Comparison of ENCODE assay signal across 26 cellular contexts in the genomic region with DNA sequence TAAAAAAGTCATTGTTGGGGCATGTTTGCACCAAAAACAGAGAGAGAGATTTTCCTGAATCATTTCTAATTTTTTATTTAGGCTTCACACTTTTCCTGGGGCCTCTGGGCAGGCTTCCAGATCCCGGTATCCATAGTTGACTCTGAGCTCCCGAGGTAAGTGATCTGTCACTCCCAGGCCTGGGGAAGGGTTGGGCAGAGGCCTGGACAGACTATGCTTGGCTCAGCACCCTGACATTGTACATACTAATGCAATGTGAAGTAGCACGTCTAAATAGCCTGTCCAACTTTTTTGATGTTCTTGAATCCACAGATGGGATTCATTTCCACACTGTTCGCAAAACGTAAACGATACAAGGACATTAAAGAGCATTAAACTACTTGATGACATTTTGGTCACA.
DNase-seq lines count a peak whose midpoint lies in the region; ATAC-seq and TF ChIP-seq lines count a peak whose summit lies in the region.
"Had no signal": no experiment of that assay in that cellular context is flagged by ENCODE, and none has a peak within 500 bp of the region (broad histone marks: within the 10 kb centered on the region; RNA-seq: fewer than 3 reads in every experiment).

No MANE protein-coding gene starts in this region.

- no peak overlapping the region for H3K4me2 ChIP-seq in mammary epithelial cell (ENCODE audit: insufficient read depth, low read depth, low read length)

- DNase-seq in heart left ventricle = peak in 2 of 5 donors; percentile 34 to 42
- DNase-seq in right atrium auricular region (ENCODE audit: low spot score) = no peak
- DNase-seq in mucosa of descending colon = peak in 2 of 3 donors; percentile 30 to 40
- no peak for DNase-seq in DMS53 (lab: John Stamatoyannopoulos, UW)
- no peak for DNase-seq in mammary epithelial cell
- DNase-seq: activated effector memory CD4-positive, alpha-beta T cell treated with anti-CD3 and anti-CD28 coated beads, Interleukin-2, amount 50 U/mL, for 16 hours; activated T-cell treated with anti-CD3 and anti-CD28 coated beads, Interleukin-2, amount 50 U/mL, for 24 hours; colonic mucosa; DMS79; head of caudate nucleus; Kasumi-1; lower lobe of right lung; NCI-H1436 treated with DMSO at 0.1 percent for 48 hours; NCI-H2081 treated with DMSO at 0.1 percent for 48 hours; NCI-H510A; OCI-M1; right cardiac atrium; stimulated activated CD4-positive, alpha-beta T cell treated with anti-CD3 and anti-CD28 coated beads, Interleukin-2, amount 100 ng/mL, for 48 hours; stomach; T-helper 2 cell had no signal

- dilution Hi-C loops in mammary epithelial cell (cut with HindIII; ENCODE audit: low sequenced_read_pairs) = no loop called here

- peak overlapping the region in 3 of 12 donors; percentile 10 to 34 (median 17) for H3K27ac ChIP-seq in heart left ventricle
- no peak overlapping the region for H3K27ac ChIP-seq in right atrium auricular region
- no peak overlapping the region for H3K27ac ChIP-seq in mammary epithelial cell (ENCODE audit: insufficient read depth, low read depth, low read length)
- H3K27ac ChIP-seq: colonic mucosa, lower lobe of right lung, stomach had no signal

- peak overlapping the region; percentile 18 to 98 (median 63) for H3K27ac Mint-ChIP-seq in brain
- H3K27ac Mint-ChIP-seq: activated naive CD8-positive, alpha-beta T cell; activated T-cell treated with anti-CD3 and anti-CD28 coated beads, Interleukin-2, amount 50 U/mL, for 24 hours had no signal

- H4K20me1 ChIP-seq in mammary epithelial cell (ENCODE audit: insufficient read depth, low read length) = no peaks in the 10 kb centered on the region

- no peak for TF ChIP-seq CTCF in heart left ventricle (IDR thresholded peaks at IDR 0.05)
- TF ChIP-seq CTCF in right atrium auricular region (IDR thresholded peaks at IDR 0.05) = no peak
- TF ChIP-seq CTCF in brain (conservative IDR thresholded peaks at IDR 0.05) = no peak
- no peak for TF ChIP-seq CTCF in mucosa of descending colon (IDR thresholded peaks at IDR 0.05)
- no peak for TF ChIP-seq CTCF in mammary epithelial cell (conservative IDR thresholded peaks at IDR 0.05 in 1 of 2, IDR thresholded peaks at IDR 0.05 in 1 of 2; ENCODE audit: extremely low read depth in 1 of 2, insufficient read depth in 1 of 2, low read depth in 1 of 2, low read length in 2 of 2)

- H3K4me3 ChIP-seq in heart left ventricle (no peak overlapping the region), right atrium auricular region (no peak overlapping the region), mucosa of descending colon (no peak overlapping the region), mammary epithelial cell (replicated peaks in 1 of 3; ENCODE audit: insufficient read depth in 1 of 3, low read depth in 2 of 3, low read length in 3 of 3) (no peak overlapping the region)
- H3K4me3 ChIP-seq: colonic mucosa, lower lobe of right lung, stomach had no signal

- intact Hi-C loops in heart left ventricle (cut with DNase I) (no loop called here), mucosa of descending colon (cut with DNase I, micrococcal nuclease) (no loop called here), mammary epithelial cell (cut with micrococcal nuclease) (no loop called here)

- H3K9me3 Mint-ChIP-seq in brain = peaks cover 0 to 4% (median 3%) of the 10 kb centered on the region in 5 experiments
- H3K9me3 Mint-ChIP-seq: activated T-cell treated with anti-CD3 and anti-CD28 coated beads, Interleukin-2, amount 50 U/mL, for 24 hours had no signal

- no peak for TF ChIP-seq POLR2A in heart left ventricle (IDR thresholded peaks at IDR 0.05)

- H3K36me3 Mint-ChIP-seq in brain = no peaks in the 10 kb centered on the region
- H3K36me3 Mint-ChIP-seq: activated naive CD8-positive, alpha-beta T cell had no signal

- no TSS peak for BruUV-seq in mammary epithelial cell (replicated peaks; lab: Mats Ljungman, UMichigan)

- peaks cover 8% of the 10 kb centered on the region for H3K27me3 Mint-ChIP-seq in brain

- H3K4me1 ChIP-seq in heart left ventricle (peaks cover 0 to 37% (median 16%) of the 10 kb centered on the region in 12 donors), right atrium auricular region (peaks cover 0 to 25% of the 10 kb centered on the region in 2 donors), mucosa of descending colon (ENCODE audit: low read depth) (peaks cover 13% of the 10 kb centered on the region), mammary epithelial cell (ENCODE audit: insufficient read depth, low read length) (peaks cover 6% of the 10 kb centered on the region)
- H3K4me1 ChIP-seq: lower lobe of right lung had no signal

- H3K36me3 ChIP-seq in heart left ventricle (no peaks in the 10 kb centered on the region), right atrium auricular region (no peaks in the 10 kb centered on the region), mucosa of descending colon (ENCODE audit: low read depth) (no peaks in the 10 kb centered on the region), mammary epithelial cell (ENCODE audit: insufficient read depth, low read length) (no peaks in the 10 kb centered on the region)
- H3K36me3 ChIP-seq: colonic mucosa, lower lobe of right lung, stomach had no signal

- H3K27me3 ChIP-seq in heart left ventricle (no peaks in the 10 kb centered on the region), right atrium auricular region (no peaks in the 10 kb centered on the region), mammary epithelial cell (ENCODE audit: insufficient read depth, low read length) (no peaks in the 10 kb centered on the region)
- H3K27me3 ChIP-seq: colonic mucosa, stomach had no signal

- H3K9me3 ChIP-seq in heart left ventricle (no peaks in the 10 kb centered on the region), right atrium auricular region (no peaks in the 10 kb centered on the region), mucosa of descending colon (no peaks in the 10 kb centered on the region), mammary epithelial cell (replicated peaks; ENCODE audit: insufficient read depth, low read length) (no peaks in the 10 kb centered on the region)
- H3K9me3 ChIP-seq: colonic mucosa, lower lobe of right lung, stomach had no signal

- H3K4me1 Mint-ChIP-seq in brain = peaks cover 73% of the 10 kb centered on the region

- CTCF ChIA-PET in mammary epithelial cell (lab: Charles Lee; ENCODE audit: low non-redundant PET) = no interaction called here

- WGBS in heart left ventricle, 4 donors = 37 to 42% (median 40%) methylated on average over 6 of the region's 6 CpGs
- WGBS in mammary epithelial cell (ENCODE audit: low coverage, missing lambda C conversion rate) = 62% methylated on average over 6 of the region's 6 CpGs

- in situ Hi-C loops in mammary epithelial cell (cut with MboI; ENCODE audit: low sequenced_read_pairs in 2 of 2) = loop anchor here in 1 of 2 donors (25.0 kb wide), 1 partner anchor 770 kb away; no protein-coding TSS in a partner anchor

- peak overlapping the region in 1 of 5 experiments; percentile 27 for H3K4me3 Mint-ChIP-seq in brain
- H3K4me3 Mint-ChIP-seq: activated naive CD8-positive, alpha-beta T cell; activated T-cell treated with anti-CD3 and anti-CD28 coated beads, Interleukin-2, amount 50 U/mL, for 24 hours; neural crest cell had no signal

- ATAC-seq in heart left ventricle (peak; percentile 36 to 63 (median 53)), mucosa of descending colon (peak; percentile 21), GM18867 (IDR thresholded peaks at IDR 0.05; ENCODE audit: unreplicated experiment) (no peak)
- ATAC-seq: HCT116, HepG2, lower lobe of right lung had no signal

- H3K9ac ChIP-seq in mammary epithelial cell (ENCODE audit: insufficient read depth, low read length) = no peak overlapping the region

- no peaks in the 10 kb centered on the region for H3K79me2 ChIP-seq in mammary epithelial cell (ENCODE audit: insufficient read depth, low read length)

- no peak overlapping the region for H2AFZ ChIP-seq in mammary epithelial cell (ENCODE audit: low read depth, low read length)

Comparison
In these comparisons a context has a peak if more than half of its experiments do, and no peak if none do; other contexts are left out.
1. DNase-seq: peak in mucosa of descending colon (2 of 3); none in right atrium auricular region (single experiment), DMS53 (single experiment) and mammary epithelial cell (single experiment).